In genomic region chr2:29215739-29216608, GRCh38 we compare ENCODE assay signal across 19 cellular contexts.
A peak's percentile ranks its signal among the peaks of the same experiment; 100 is the strongest.
DNase-seq lines count a peak whose midpoint lies in the region; ATAC-seq and TF ChIP-seq lines count a peak whose summit lies in the region.
"Had no signal": no experiment of that assay in that cellular context is flagged by ENCODE, and none has a peak within 500 bp of the region (broad histone marks: within the 10 kb centered on the region; RNA-seq: fewer than 3 reads in every experiment).

No MANE protein-coding gene starts in this region.

- H3K36me3 Mint-ChIP-seq in naive thymus-derived CD4-positive, alpha-beta T cell = peaks cover 0 to 10% (median 0%) of the 10 kb centered on the region in 5 donors
- H3K36me3 Mint-ChIP-seq: CD4-positive, alpha-beta memory T cell had no signal

- no peak for ATAC-seq in Right ventricle myocardium superior (ENCODE audit: poor library complexity)
- ATAC-seq in upper lobe of left lung (ENCODE audit: low FRiP score in 2 of 2) = peak in 1 of 2 donors; percentile 2
- no peak for ATAC-seq in naive thymus-derived CD4-positive, alpha-beta T cell

- POLR2A ChIA-PET in naive thymus-derived CD4-positive, alpha-beta T cell (lab: Charles Lee) = no interaction called here

- no peak for TF ChIP-seq POLR2A in upper lobe of left lung (IDR thresholded peaks at IDR 0.05)

- no peaks in the 10 kb centered on the region for H3K27me3 ChIP-seq in upper lobe of left lung
- no peaks in the 10 kb centered on the region for H3K27me3 ChIP-seq in naive thymus-derived CD4-positive, alpha-beta T cell (ENCODE audit: control insufficient read depth in 2 of 2, insufficient read depth in 2 of 2, low read length in 2 of 2)
- H3K27me3 ChIP-seq: SJSA1 had no signal

- no peak overlapping the region for H3K4me3 ChIP-seq in upper lobe of left lung
- H3K4me3 ChIP-seq in naive thymus-derived CD4-positive, alpha-beta T cell (ENCODE audit: low read length) = no peak overlapping the region
- H3K4me3 ChIP-seq: SJSA1 had no signal

- intact Hi-C loops in cardiac septum (cut with DNase I) = no loop called here
- intact Hi-C loops in Right ventricle myocardium superior (cut with DNase I) = no loop called here
- intact Hi-C loops in naive thymus-derived CD4-positive, alpha-beta T cell (cut with micrococcal nuclease) = no loop called here

- CTCF ChIA-PET in naive thymus-derived CD4-positive, alpha-beta T cell (lab: Charles Lee) = interaction anchor here (0.6 kb wide), 1 partner anchor 626 kb away, joined by 3 read pairs; no protein-coding TSS in a partner anchor

- no peaks in the 10 kb centered on the region for H3K36me3 ChIP-seq in upper lobe of left lung
- no peaks in the 10 kb centered on the region for H3K36me3 ChIP-seq in naive thymus-derived CD4-positive, alpha-beta T cell (ENCODE audit: control insufficient read depth in 2 of 3, insufficient read depth in 3 of 3, low read length in 3 of 3)
- H3K36me3 ChIP-seq: SJSA1 had no signal

- H3K4me3 Mint-ChIP-seq in naive thymus-derived CD4-positive, alpha-beta T cell = no peak overlapping the region
- H3K4me3 Mint-ChIP-seq: CD4-positive, alpha-beta memory T cell; IgD-negative memory B cell had no signal

- DNase-seq in cardiac septum (ENCODE audit: low spot score) (peak; percentile 41), Right ventricle myocardium superior (no peak), NCI-H82 treated with DMSO at 0.1 percent for 48 hours (lab: John Stamatoyannopoulos, UW; ENCODE audit: unreplicated experiment) (peak; percentile 58), islet precursor cell (peak; percentile 34), upper lobe of left lung (peak; percentile 14 to 44), HK-2 (ENCODE audit: unreplicated experiment) (no peak), CD1c-positive myeloid dendritic cell (ENCODE audit: extremely low spot score) (no peak)
- DNase-seq in naive thymus-derived CD4-positive, alpha-beta T cell = no peak
- DNase-seq: AML-193; CD4-positive, alpha-beta memory T cell; GF-D8; GOT3; NCI-H1417; NCI-H2029; NCI-H2171 treated with DMSO at 0.1 percent for 48 hours; NCI-H510A; RPMI8226 had no signal

- peaks cover 0 to 5% (median 0%) of the 10 kb centered on the region in 7 donors for H3K4me1 Mint-ChIP-seq in naive thymus-derived CD4-positive, alpha-beta T cell
- H3K4me1 Mint-ChIP-seq: IgD-negative memory B cell had no signal

- TF ChIP-seq EP300 in upper lobe of left lung (IDR thresholded peaks at IDR 0.05) = no peak

- H3K4me1 ChIP-seq in upper lobe of left lung = no peaks in the 10 kb centered on the region
- no peaks in the 10 kb centered on the region for H3K4me1 ChIP-seq in naive thymus-derived CD4-positive, alpha-beta T cell (ENCODE audit: control insufficient read depth in 2 of 2, insufficient read depth in 2 of 2, low read length in 2 of 2)
- H3K4me1 ChIP-seq: SJSA1 had no signal

- no peaks in the 10 kb centered on the region for H3K9me3 Mint-ChIP-seq in naive thymus-derived CD4-positive, alpha-beta T cell
- H3K9me3 Mint-ChIP-seq: IgD-negative memory B cell had no signal

- 86 to 90% methylated on average over 10 to 20 of the region's 20 CpGs for WGBS in upper lobe of left lung, 2 donors

- no peak overlapping the region for H3K27ac Mint-ChIP-seq in naive thymus-derived CD4-positive, alpha-beta T cell
- H3K27ac Mint-ChIP-seq: CD4-positive, alpha-beta memory T cell; IgD-negative memory B cell had no signal

- H3K27ac ChIP-seq in upper lobe of left lung = no peak overlapping the region
- no peak overlapping the region for H3K27ac ChIP-seq in naive thymus-derived CD4-positive, alpha-beta T cell (ENCODE audit: low read depth, low read length)
- H3K27ac ChIP-seq: SJSA1 had no signal

- H3K27me3 Mint-ChIP-seq in naive thymus-derived CD4-positive, alpha-beta T cell = no peaks in the 10 kb centered on the region
- H3K27me3 Mint-ChIP-seq: CD4-positive, alpha-beta memory T cell; IgD-negative memory B cell had no signal

- no peaks in the 10 kb centered on the region for H3K9me3 ChIP-seq in upper lobe of left lung
- H3K9me3 ChIP-seq in naive thymus-derived CD4-positive, alpha-beta T cell (ENCODE audit: control insufficient read depth in 2 of 3, low read length in 3 of 3) = no peaks in the 10 kb centered on the region
- H3K9me3 ChIP-seq: SJSA1 had no signal

- TF ChIP-seq CTCF in upper lobe of left lung (IDR thresholded peaks at IDR 0.05) = no peak

Comparison
In these comparisons a context has a peak if more than half of its experiments do, and no peak if none do; other contexts are left out.
1. DNase-seq: peak in cardiac septum (single experiment), NCI-H82 treated with DMSO at 0.1 percent for 48 hours (single experiment), islet precursor cell (single experiment) and upper lobe of left lung (2 of 2); none in Right ventricle myocardium superior (single experiment), HK-2 (single experiment), naive thymus-derived CD4-positive, alpha-beta T cell (0 of 9) and CD1c-positive myeloid dendritic cell (single experiment).